In genomic region chr13:21675095-21676007, GRCh38 we compare ENCODE assay signal across 9 cellular contexts. TPM values are rescaled to one million over a fixed set of nuclear protein-coding genes. Genes with fewer than 3 reads are reported as not detected.
DNase-seq lines count a peak whose midpoint lies in the region; ATAC-seq and TF ChIP-seq lines count a peak whose summit lies in the region.
"Had no signal": no experiment of that assay in that cellular context is flagged by ENCODE, and none has a peak within 500 bp of the region (broad histone marks: within the 10 kb centered on the region; RNA-seq: fewer than 3 reads in every experiment).

No MANE protein-coding gene starts in this region.

- DNase-seq in NCI-H82 (lab: John Stamatoyannopoulos, UW) (peak; percentile 15), NCI-H82 treated with DMSO at 0.1 percent for 48 hours (lab: John Stamatoyannopoulos, UW; ENCODE audit: unreplicated experiment) (no peak), T-helper 22 cell (ENCODE audit: low read depth) (peak; percentile 17), thoracic aorta (ENCODE audit: low spot score) (no peak)
- DNase-seq: DND-41 had no signal

- no peaks in the 10 kb centered on the region for H3K36me3 Mint-ChIP-seq in dendritic cell treated with granulocyte-macrophage colony-stimulating factor and Interleukin-4, amounts not matched to agents 40 ng/mL and 50 ng/mL, for 4 days (ENCODE audit: low read depth)

- H3K36me3 ChIP-seq in thoracic aorta, result no peaks in the 10 kb centered on the region

- H3K9me3 ChIP-seq in mononuclear cell (ENCODE audit: low read depth, low read length) (no peaks in the 10 kb centered on the region), thoracic aorta (no peaks in the 10 kb centered on the region)

- H3K4me1 ChIP-seq in mononuclear cell (ENCODE audit: insufficient read depth, low read length) (peaks cover 40% of the 10 kb centered on the region), thoracic aorta (ENCODE audit: control insufficient read depth in 1 of 2, low read depth in 2 of 2) (peaks cover 34 to 35% of the 10 kb centered on the region in 2 donors)

- ATAC-seq in thoracic aorta (ENCODE audit: insufficient number of reproducible peaks, low FRiP score, low read depth), result no peak
- no peak for ATAC-seq in GM21390 (IDR thresholded peaks at IDR 0.05; ENCODE audit: unreplicated experiment)
- ATAC-seq in GM18861 (IDR thresholded peaks at IDR 0.05; ENCODE audit: unreplicated experiment), result no peak

- no peaks in the 10 kb centered on the region for H3K9me3 Mint-ChIP-seq in dendritic cell treated with granulocyte-macrophage colony-stimulating factor and Interleukin-4, amounts not matched to agents 40 ng/mL and 50 ng/mL, for 4 days

- peak overlapping the region; percentile 15 for H3K4me3 ChIP-seq in mononuclear cell (ENCODE audit: low read length)
- H3K4me3 ChIP-seq in thoracic aorta, result peak overlapping the region; percentile 92

- H3K27me3 Mint-ChIP-seq in dendritic cell treated with granulocyte-macrophage colony-stimulating factor and Interleukin-4, amounts not matched to agents 40 ng/mL and 50 ng/mL, for 4 days, result peaks cover 76% of the 10 kb centered on the region

- intact Hi-C loops in dendritic cell treated with granulocyte-macrophage colony-stimulating factor and Interleukin-4, amounts not matched to agents 40 ng/mL and 50 ng/mL, for 4 days (cut with micrococcal nuclease), result no loop called here

- no peak overlapping the region for H3K27ac ChIP-seq in thoracic aorta

- H3K27me3 ChIP-seq in mononuclear cell (ENCODE audit: insufficient read depth, low read length), result peaks cover 68% of the 10 kb centered on the region
- peaks cover 14% of the 10 kb centered on the region for H3K27me3 ChIP-seq in thoracic aorta (replicated peaks; ENCODE audit: insufficient read depth)

- no peak for TF ChIP-seq CTCF in thoracic aorta (IDR thresholded peaks at IDR 0.05)

- H3K4me3 Mint-ChIP-seq in dendritic cell treated with granulocyte-macrophage colony-stimulating factor and Interleukin-4, amounts not matched to agents 40 ng/mL and 50 ng/mL, for 4 days, result peak overlapping the region; percentile 51

- H3K27ac Mint-ChIP-seq in dendritic cell treated with granulocyte-macrophage colony-stimulating factor and Interleukin-4, amounts not matched to agents 40 ng/mL and 50 ng/mL, for 4 days, result no peak overlapping the region

- peaks cover 35% of the 10 kb centered on the region for H3K4me1 Mint-ChIP-seq in dendritic cell treated with granulocyte-macrophage colony-stimulating factor and Interleukin-4, amounts not matched to agents 40 ng/mL and 50 ng/mL, for 4 days (ENCODE audit: low read depth)

RNA-seq across cellular contexts. Expression of gene FGF9, which starts 4.5 kb away (rescaled TPM):
- total RNA-seq in mononuclear cell (1.4 TPM), thoracic aorta (under 1 TPM in 1 of 2 donors, not detected in 1; 0.27 TPM)

Comparison
In these comparisons a context has a peak if more than half of its experiments do, and no peak if none do; other contexts are left out.
1. DNase-seq: peak in NCI-H82 (single experiment) and T-helper 22 cell (single experiment); none in NCI-H82 treated with DMSO at 0.1 percent for 48 hours (single experiment) and thoracic aorta (single experiment).